Comparison of ENCODE assay signal across 1 cellular context in genomic region chr1:167714851-167715652, GRCh38.
TF ChIP-seq lines count a peak whose summit lies in the region.

No MANE protein-coding gene starts in this region.

TF ChIP-seq in HepG2, 621 proteins besides CTCF, POLR2A, EP300 and RAD21 (continued from another document and continues in another):
- TF ChIP-seq ATF2 (CRISPR knock-in tag; IDR thresholded peaks at IDR 0.05) (peak; percentile 56; the same call in 1 of the 2 replicates), ZBTB20 (CRISPR knock-in tag; IDR thresholded peaks at IDR 0.05; ENCODE audit: borderline replicate concordance, low read depth) (no peak), HCFC1 (IDR thresholded peaks at IDR 0.05; ENCODE audit: low read depth, low read length) (no peak), MXD3 (CRISPR knock-in tag; IDR thresholded peaks at IDR 0.05) (no peak), KDM2A (CRISPR knock-in tag; IDR thresholded peaks at IDR 0.05; ENCODE audit: borderline replicate concordance, low read depth) (peak; percentile 61; the same call in 1 of the 2 replicates), ZBTB7B (CRISPR knock-in tag; IDR thresholded peaks at IDR 0.05) (0 out of 2 replicates have a peak, but pooled peaks have one; percentile 2), YY1 (IDR thresholded peaks at IDR 0.05; ENCODE audit: insufficient read depth, insufficient replicate concordance, low read depth, low read length) (no peak), RCOR2 (CRISPR knock-in tag; IDR thresholded peaks at IDR 0.05) (peak; percentile 68), ATAD3A (CRISPR knock-in tag; IDR thresholded peaks at IDR 0.05) (no peak), KDM5A (IDR thresholded peaks at IDR 0.05; ENCODE audit: borderline replicate concordance, low read length) (no peak), IKZF5 (CRISPR knock-in tag; IDR thresholded peaks at IDR 0.05) (peak; percentile 46), RFX1 (IDR thresholded peaks at IDR 0.05) (no peak), ZNF282 (IDR thresholded peaks at IDR 0.05; ENCODE audit: partially characterized antibody) (no peak), MYNN (CRISPR knock-in tag; IDR thresholded peaks at IDR 0.05; ENCODE audit: low read depth) (no peak), PRDM10 (CRISPR knock-in tag; IDR thresholded peaks at IDR 0.05; ENCODE audit: low read depth) (peak; percentile 43; the same call in 1 of the 2 replicates), ZNF496 (CRISPR knock-in tag; IDR thresholded peaks at IDR 0.05; ENCODE audit: insufficient replicate concordance) (no peak), ZNF18 (CRISPR knock-in tag; IDR thresholded peaks at IDR 0.05; ENCODE audit: insufficient replicate concordance) (no peak), ZNF101 (CRISPR knock-in tag; IDR thresholded peaks at IDR 0.05; ENCODE audit: borderline replicate concordance, low read depth) (no peak), CREB1 (IDR thresholded peaks at IDR 0.05) (peak; percentile 52), CREB1 (CRISPR knock-in tag; IDR thresholded peaks at IDR 0.05) (peak; percentile 72), SOX6 (IDR thresholded peaks at IDR 0.05) (no peak), SOX6 (CRISPR knock-in tag; IDR thresholded peaks at IDR 0.05) (peak; percentile 24; the same call in 1 of the 2 replicates), IRF2 (CRISPR knock-in tag; IDR thresholded peaks at IDR 0.05) (peak; percentile 88), GLMP (CRISPR knock-in tag; IDR thresholded peaks at IDR 0.05; ENCODE audit: borderline replicate concordance) (no peak), ARNT2 (CRISPR knock-in tag; IDR thresholded peaks at IDR 0.05; ENCODE audit: low read depth) (no peak), REST (IDR thresholded peaks at IDR 0.05; ENCODE audit: borderline replicate concordance in 1 of 2, low read depth in 1 of 2, low read length in 2 of 2) (no peak), ZFP36L2 (CRISPR knock-in tag; IDR thresholded peaks at IDR 0.05) (no peak), CEBPB (IDR thresholded peaks at IDR 0.05; ENCODE audit: borderline replicate concordance, low read depth, low read length) (no peak), FLYWCH1 (CRISPR knock-in tag; IDR thresholded peaks at IDR 0.05) (no peak; the same call in 1 of the 2 replicates), GATAD2A (CRISPR knock-in tag; IDR thresholded peaks at IDR 0.05) (peak; percentile 80), ZNF619 (CRISPR knock-in tag; IDR thresholded peaks at IDR 0.05) (no peak), ZNF296 (CRISPR knock-in tag; conservative IDR thresholded peaks at IDR 0.05) (no peak), DNMT3B (CRISPR knock-in tag; conservative IDR thresholded peaks at IDR 0.05) (0 out of 2 replicates have a peak, but pooled peaks have one; percentile 28), ZKSCAN1 (IDR thresholded peaks at IDR 0.05; ENCODE audit: low read length) (peak; percentile 64; the same call in 1 of the 2 replicates), PAWR (CRISPR knock-in tag; IDR thresholded peaks at IDR 0.05; ENCODE audit: borderline replicate concordance) (no peak), ZNF362 (CRISPR knock-in tag; IDR thresholded peaks at IDR 0.05; ENCODE audit: borderline replicate concordance) (peak; percentile 60; the same call in 1 of the 2 replicates), SRY (CRISPR knock-in tag; IDR thresholded peaks at IDR 0.05) (peak; percentile 41; the same call in 1 of the 2 replicates), CHD4 (IDR thresholded peaks at IDR 0.05; ENCODE audit: borderline replicate concordance, low read length) (no peak), ZSCAN31 (CRISPR knock-in tag; IDR thresholded peaks at IDR 0.05; ENCODE audit: low read depth) (peak; percentile 25; the same call in 1 of the 2 replicates), RAD51 (IDR thresholded peaks at IDR 0.05; ENCODE audit: borderline replicate concordance) (no peak), ELF1 (CRISPR knock-in tag; IDR thresholded peaks at IDR 0.05) (peak; percentile 45)
- TF ChIP-seq, protein P1, sequence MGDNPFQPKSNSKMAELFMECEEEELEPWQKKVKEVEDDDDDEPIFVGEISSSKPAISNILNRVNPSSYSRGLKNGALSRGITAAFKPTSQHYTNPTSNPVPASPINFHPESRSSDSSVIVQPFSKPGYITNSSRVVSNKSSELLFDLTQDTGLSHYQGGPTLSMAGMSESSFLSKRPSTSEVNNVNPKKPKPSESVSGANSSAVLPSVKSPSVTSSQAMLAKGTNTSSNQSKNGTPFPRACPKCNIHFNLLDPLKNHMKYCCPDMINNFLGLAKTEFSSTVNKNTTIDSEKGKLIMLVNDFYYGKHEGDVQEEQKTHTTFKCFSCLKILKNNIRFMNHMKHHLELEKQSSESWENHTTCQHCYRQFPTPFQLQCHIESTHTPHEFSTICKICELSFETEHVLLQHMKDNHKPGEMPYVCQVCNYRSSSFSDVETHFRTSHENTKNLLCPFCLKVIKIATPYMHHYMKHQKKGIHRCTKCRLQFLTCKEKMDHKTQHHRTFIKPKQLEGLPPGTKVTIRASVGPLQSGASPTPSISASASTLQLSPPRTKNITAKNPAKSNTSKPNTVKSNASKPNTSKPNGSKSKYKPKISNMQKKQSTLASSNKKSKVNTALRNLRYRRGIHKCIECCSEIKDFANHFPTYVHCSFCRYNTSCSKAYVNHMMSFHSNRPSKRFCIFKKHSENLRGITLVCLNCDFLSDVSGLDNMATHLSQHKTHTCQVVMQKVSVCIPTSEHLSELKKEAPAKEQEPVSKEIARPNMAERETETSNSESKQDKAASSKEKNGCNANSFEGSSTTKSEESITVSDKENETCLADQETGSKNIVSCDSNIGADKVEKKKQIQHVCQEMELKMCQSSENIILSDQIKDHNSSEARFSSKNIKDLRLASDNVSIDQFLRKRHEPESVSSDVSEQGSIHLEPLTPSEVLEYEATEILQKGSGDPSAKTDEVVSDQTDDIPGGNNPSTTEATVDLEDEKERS (CRISPR knock-in tag; IDR thresholded peaks at IDR 0.05): 0 out of 2 replicates have a peak, but pooled peaks have one; percentile 17
- TF ChIP-seq, protein P2, sequence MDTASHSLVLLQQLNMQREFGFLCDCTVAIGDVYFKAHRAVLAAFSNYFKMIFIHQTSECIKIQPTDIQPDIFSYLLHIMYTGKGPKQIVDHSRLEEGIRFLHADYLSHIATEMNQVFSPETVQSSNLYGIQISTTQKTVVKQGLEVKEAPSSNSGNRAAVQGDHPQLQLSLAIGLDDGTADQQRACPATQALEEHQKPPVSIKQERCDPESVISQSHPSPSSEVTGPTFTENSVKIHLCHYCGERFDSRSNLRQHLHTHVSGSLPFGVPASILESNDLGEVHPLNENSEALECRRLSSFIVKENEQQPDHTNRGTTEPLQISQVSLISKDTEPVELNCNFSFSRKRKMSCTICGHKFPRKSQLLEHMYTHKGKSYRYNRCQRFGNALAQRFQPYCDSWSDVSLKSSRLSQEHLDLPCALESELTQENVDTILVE (CRISPR knock-in tag; IDR thresholded peaks at IDR 0.05): peak; percentile 79
